ENCODE assay signal across 1 cellular context in genomic region chr19:39696418-39696817, GRCh38.
TF ChIP-seq lines count a peak whose summit lies in the region.

No MANE protein-coding gene starts in this region.

TF ChIP-seq in HEK293, 187 proteins besides CTCF, POLR2A, EP300 and RAD21 (continued from another document):
- TF ChIP-seq ZBTB10 (tag by site-specific recombination; IDR thresholded peaks at IDR 0.05) (no peak), ZBTB21 (tag by site-specific recombination; IDR thresholded peaks at IDR 0.05) (peak; percentile 85), ZNF362 (tag by site-specific recombination; IDR thresholded peaks at IDR 0.05) (no peak), ZNF391 (tag by site-specific recombination; IDR thresholded peaks at IDR 0.05; ENCODE audit: borderline replicate concordance, low read depth) (no peak), PRDM4 (tag by site-specific recombination; IDR thresholded peaks at IDR 0.05) (no peak), ZNF214 (tag by site-specific recombination; IDR thresholded peaks at IDR 0.05; ENCODE audit: borderline replicate concordance) (no peak), ZNF624 (tag by site-specific recombination; IDR thresholded peaks at IDR 0.05) (no peak), ZNF776 (tag by site-specific recombination; IDR thresholded peaks at IDR 0.05; ENCODE audit: borderline replicate concordance) (no peak), ZNF785 (tag by site-specific recombination; IDR thresholded peaks at IDR 0.05) (no peak), ZNF529 (tag by site-specific recombination; IDR thresholded peaks at IDR 0.05; ENCODE audit: insufficient replicate concordance) (no peak), ZNF23 (tag by site-specific recombination; IDR thresholded peaks at IDR 0.05; ENCODE audit: borderline replicate concordance) (no peak), KLF9 (tag by site-specific recombination; IDR thresholded peaks at IDR 0.05; ENCODE audit: low read depth) (no peak), ZNF280C (tag by site-specific recombination; IDR thresholded peaks at IDR 0.05) (no peak), ZBTB11 (tag by site-specific recombination; conservative IDR thresholded peaks at IDR 0.05; ENCODE audit: low read depth) (no peak), ZNF324 (tag by site-specific recombination; IDR thresholded peaks at IDR 0.05) (no peak), ZFHX2 (tag by site-specific recombination; conservative IDR thresholded peaks at IDR 0.05) (no peak), HIC1 (tag by site-specific recombination; IDR thresholded peaks at IDR 0.05) (peak; percentile 64; the same call in 1 of the 2 replicates), ZNF596 (tag by site-specific recombination; IDR thresholded peaks at IDR 0.05) (no peak), ZNF366 (tag by site-specific recombination; conservative IDR thresholded peaks at IDR 0.05) (peak; percentile 76)
